ENCODE assay signal across 16 cellular contexts in the genomic region with DNA sequence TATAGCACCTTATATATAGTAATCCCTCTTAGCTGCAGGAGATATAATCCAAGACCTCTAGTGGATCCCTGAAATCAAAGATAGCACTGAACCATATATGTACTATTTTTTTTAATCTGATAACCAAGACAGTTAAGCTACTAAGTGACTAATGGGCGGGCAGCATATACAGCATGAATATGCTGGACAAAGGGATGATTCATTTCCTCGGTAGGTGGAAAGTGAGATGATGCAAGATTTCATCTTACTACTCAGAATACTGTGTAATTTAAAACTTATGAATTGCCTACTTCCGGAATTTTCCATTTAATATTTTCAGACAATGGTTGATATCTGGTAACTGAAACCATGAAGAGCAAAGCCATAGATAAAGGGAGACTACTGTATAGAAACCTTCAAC. TPM values are rescaled to one million over a fixed set of nuclear protein-coding genes. Genes with fewer than 3 reads are reported as not detected.
DNase-seq lines count a peak whose midpoint lies in the region; ATAC-seq, FAIRE-seq and TF ChIP-seq lines count a peak whose summit lies in the region.
"Had no signal": no experiment of that assay in that cellular context is flagged by ENCODE, and none has a peak within 500 bp of the region (broad histone marks: within the 10 kb centered on the region; RNA-seq: fewer than 3 reads in every experiment).

No MANE protein-coding gene starts in this region.

- H3K36me3 ChIP-seq in breast epithelium = no peaks in the 10 kb centered on the region
- H3K36me3 ChIP-seq: SJSA1, tibial nerve had no signal

- no peak for TF ChIP-seq CTCF in MCF 10A (IDR thresholded peaks at IDR 0.05; ENCODE audit: unreplicated experiment)
- TF ChIP-seq CTCF in breast epithelium (IDR thresholded peaks at IDR 0.05) = no peak
- no peak for TF ChIP-seq CTCF in RWPE1 (conservative IDR thresholded peaks at IDR 0.05; ENCODE audit: low read depth)
- TF ChIP-seq CTCF in omental fat pad (IDR thresholded peaks at IDR 0.05) = no peak

- ATAC-seq in omental fat pad (ENCODE audit: low FRiP score) = no peak
- ATAC-seq: left colon had no signal

- H3K4me1 Mint-ChIP-seq in MCF 10A (ENCODE audit: insufficient read depth, unreplicated experiment) = no peaks in the 10 kb centered on the region

- H3K9me3 Mint-ChIP-seq in MCF 10A (ENCODE audit: unreplicated experiment) = peaks cover 10% of the 10 kb centered on the region

- peak overlapping the region; percentile 46 for H3K27ac Mint-ChIP-seq in MCF 10A (ENCODE audit: low read depth, unreplicated experiment)

- no peaks in the 10 kb centered on the region for H3K4me1 ChIP-seq in breast epithelium
- H3K4me1 ChIP-seq: SJSA1, tibial nerve had no signal

- no peak for TF ChIP-seq POLR2A in breast epithelium (IDR thresholded peaks at IDR 0.05)

- H3K9me3 ChIP-seq in breast epithelium = peaks cover 0 to 13% of the 10 kb centered on the region in 2 donors

- H3K27me3 ChIP-seq in breast epithelium = no peaks in the 10 kb centered on the region
- H3K27me3 ChIP-seq: tibial nerve had no signal

- intact Hi-C loops in MCF 10A (cut with micrococcal nuclease) = loop anchor here (10.0 kb wide), 2 partner anchors 158 to 182 kb away; no protein-coding TSS in a partner anchor
- intact Hi-C loops in breast epithelium (cut with DNase I; ENCODE audit: low total_unique reads) = no loop called here

- H3K36me3 Mint-ChIP-seq in MCF 10A (ENCODE audit: insufficient read depth, unreplicated experiment) = peaks cover 6% of the 10 kb centered on the region

- POLR2A ChIA-PET in MCF 10A (lab: Yijun Ruan, JAX) (interaction anchor here (0.6 to 1.5 kb wide), 2 partner anchors 89 to 226 kb away, joined by 3 to 10 read pairs; no protein-coding TSS in a partner anchor), RWPE1 (lab: Yijun Ruan, JAX; ENCODE audit: low non-redundant PET) (no interaction called here)

- CTCF ChIA-PET in MCF 10A (lab: Yijun Ruan, JAX) (interaction anchor here (1.0 to 3.8 kb wide), 3 partner anchors 72 to 227 kb away, joined by 3 to 34 read pairs (median 4); no protein-coding TSS in a partner anchor), RWPE1 (lab: Yijun Ruan, JAX) (interaction anchor here (0.6 kb wide), 1 partner anchor 227 kb away, joined by 4 read pairs; no protein-coding TSS in a partner anchor)

- no peak overlapping the region for H3K4me3 Mint-ChIP-seq in MCF 10A (ENCODE audit: unreplicated experiment)

- FAIRE-seq in urothelium cell line (lab: Jason Lieb, UNC) = peak; percentile 50

- H3K27me3 Mint-ChIP-seq in MCF 10A (ENCODE audit: insufficient read depth, unreplicated experiment) = no peaks in the 10 kb centered on the region

- no peak overlapping the region for H3K4me3 ChIP-seq in breast epithelium
- H3K4me3 ChIP-seq: SJSA1, tibial nerve had no signal

- no TSS peak for BruUV-seq in MCF 10A (replicated peaks; lab: Mats Ljungman, UMichigan)

- H3K27ac ChIP-seq in breast epithelium (no peak overlapping the region), RWPE1 (no peak overlapping the region)
- H3K27ac ChIP-seq: SJSA1, tibial nerve had no signal

- DNase-seq in MCF 10A (ENCODE audit: unreplicated experiment) = peak; percentile 83
- DNase-seq in breast epithelium (ENCODE audit: low spot score in 2 of 2) = no peak
- peak; percentile 57 for DNase-seq in RWPE1 (ENCODE audit: low spot score)
- DNase-seq in fibroblast of gingiva (ENCODE audit: low read depth) = peak; percentile 71
- DNase-seq in urothelium cell line (ENCODE audit: low spot score) = peak; percentile 46
- DNase-seq in NCI-H748 treated with DMSO at 0.1 percent for 48 hours (lab: John Stamatoyannopoulos, UW) = no peak
- no peak for DNase-seq in stimulated activated CD4-positive, alpha-beta T cell treated with anti-CD3 and anti-CD28 coated beads, Interleukin-4, amount 100 ng/mL, for 24 hours
- DNase-seq in omental fat pad (ENCODE audit: low spot score) = no peak
- DNase-seq: activated T-cell treated with anti-CD3 and anti-CD28 coated beads for 4 hours; amniotic stem cell; left colon; NCI-H2029 treated with DMSO at 0.1 percent for 48 hours; retina; stimulated activated CD4-positive, alpha-beta T cell treated with anti-CD3 and anti-CD28 coated beads, Interleukin-1b, Interleukin-23, amount 100 ng/mL, for 48 hours had no signal

RNA-seq across cellular contexts. Expression of gene PRMT8, which starts 36.2 kb away (rescaled TPM):
- total RNA-seq in MCF 10A (2022) = 0.05 and 0.54 TPM in 2 replicates
- not detected for total RNA-seq in breast epithelium
- not detected for total RNA-seq in omental fat pad
- total RNA-seq: left colon, SJSA1, tibial nerve had no signal

Comparison
In these comparisons a context has a peak if more than half of its experiments do, and no peak if none do; other contexts are left out.
1. DNase-seq: peak in MCF 10A (single experiment), RWPE1 (single experiment), fibroblast of gingiva (single experiment) and urothelium cell line (single experiment); none in breast epithelium (0 of 2), NCI-H748 treated with DMSO at 0.1 percent for 48 hours (single experiment), stimulated activated CD4-positive, alpha-beta T cell treated with anti-CD3 and anti-CD28 coated beads, Interleukin-4, amount 100 ng/mL, for 24 hours (single experiment) and omental fat pad (single experiment).